16 cellular contexts compared by ENCODE assay signal in genomic region chr2:234156326-234156725, GRCh38.
DNase-seq lines count a peak whose midpoint lies in the region; ATAC-seq and TF ChIP-seq lines count a peak whose summit lies in the region.
"Had no signal": no experiment of that assay in that cellular context is flagged by ENCODE, and none has a peak within 500 bp of the region (broad histone marks: within the 10 kb centered on the region; RNA-seq: fewer than 3 reads in every experiment).

No MANE protein-coding gene starts in this region.

- peaks cover 12% of the 10 kb centered on the region for H3K9me3 Mint-ChIP-seq in nephron
- H3K9me3 Mint-ChIP-seq in activated CD8-positive, alpha-beta T cell treated with anti-CD3 and anti-CD28 coated beads for 36 hours = no peaks in the 10 kb centered on the region

- POLR2A ChIA-PET in activated CD8-positive, alpha-beta T cell treated with anti-CD3 and anti-CD28 coated beads for 36 hours (lab: Charles Lee) = no interaction called here

- H3K27me3 Mint-ChIP-seq in nephron (ENCODE audit: low read depth) = no peaks in the 10 kb centered on the region
- no peaks in the 10 kb centered on the region for H3K27me3 Mint-ChIP-seq in activated CD8-positive, alpha-beta T cell treated with anti-CD3 and anti-CD28 coated beads for 36 hours

- H3K36me3 Mint-ChIP-seq in nephron (ENCODE audit: low read depth) = peaks cover 4% of the 10 kb centered on the region
- no peaks in the 10 kb centered on the region for H3K36me3 Mint-ChIP-seq in activated CD8-positive, alpha-beta T cell treated with anti-CD3 and anti-CD28 coated beads for 36 hours (ENCODE audit: low read depth)

- intact Hi-C loops in activated CD8-positive, alpha-beta T cell treated with anti-CD3 and anti-CD28 coated beads for 36 hours (cut with micrococcal nuclease) = no loop called here

- DNase-seq in DMS79 treated with DMSO at 0.1 percent for 48 hours (lab: John Stamatoyannopoulos, UW) = peak; percentile 63
- no peak for DNase-seq in DMS79 (lab: John Stamatoyannopoulos, UW)
- peak; percentile 74 for DNase-seq in NCI-H1105 (lab: John Stamatoyannopoulos, UW)
- DNase-seq in NCI-H524 (lab: John Stamatoyannopoulos, UW) = peak; percentile 66 to 90
- no peak for DNase-seq in activated CD8-positive, alpha-beta T cell treated with anti-CD3 and anti-CD28 coated beads for 36 hours
- DNase-seq in NCI-H1694 treated with DMSO at 0.1 percent for 48 hours (lab: John Stamatoyannopoulos, UW) = no peak
- DNase-seq: 8988T, C1 segment of cervical spinal cord, DMS153, NCI-H1930, NCI-H2227 treated with DMSO at 0.1 percent for 48 hours, NCI-H774, Peyer's patch had no signal

- TF ChIP-seq CTCF in nephron (IDR thresholded peaks at IDR 0.05; ENCODE audit: unreplicated experiment in 3 of 3) = no peak
- TF ChIP-seq CTCF in activated CD8-positive, alpha-beta T cell treated with anti-CD3 and anti-CD28 coated beads for 36 hours (IDR thresholded peaks at IDR 0.05) = no peak

- ATAC-seq in activated CD8-positive, alpha-beta T cell treated with anti-CD3 and anti-CD28 coated beads for 36 hours = no peak
- ATAC-seq in HG03442 (IDR thresholded peaks at IDR 0.05; ENCODE audit: unreplicated experiment) = no peak
- ATAC-seq: GM12878 had no signal

- CTCF ChIA-PET in activated CD8-positive, alpha-beta T cell treated with anti-CD3 and anti-CD28 coated beads for 36 hours (lab: Charles Lee) = interaction anchor here (2.9 kb wide), 1 partner anchor 21 kb away, joined by 13 read pairs; no protein-coding TSS in a partner anchor

- H3K4me3 Mint-ChIP-seq in nephron = no peak overlapping the region
- no peak overlapping the region for H3K4me3 Mint-ChIP-seq in activated CD8-positive, alpha-beta T cell treated with anti-CD3 and anti-CD28 coated beads for 36 hours

- H3K27ac Mint-ChIP-seq in nephron = peak overlapping the region in 2 of 3 experiments; percentile 19 to 60
- H3K27ac Mint-ChIP-seq in activated CD8-positive, alpha-beta T cell treated with anti-CD3 and anti-CD28 coated beads for 36 hours = no peak overlapping the region

- H3K4me1 Mint-ChIP-seq in nephron = peaks cover 14% of the 10 kb centered on the region
- no peaks in the 10 kb centered on the region for H3K4me1 Mint-ChIP-seq in activated CD8-positive, alpha-beta T cell treated with anti-CD3 and anti-CD28 coated beads for 36 hours (ENCODE audit: low read depth)

Comparison
In these comparisons a context has a peak if more than half of its experiments do, and no peak if none do; other contexts are left out.
1. DNase-seq: peak in DMS79 treated with DMSO at 0.1 percent for 48 hours (single experiment), NCI-H1105 (single experiment) and NCI-H524 (2 of 2); none in DMS79 (single experiment), activated CD8-positive, alpha-beta T cell treated with anti-CD3 and anti-CD28 coated beads for 36 hours (single experiment) and NCI-H1694 treated with DMSO at 0.1 percent for 48 hours (single experiment).